12 cellular contexts compared by ENCODE assay signal in genomic region chr7:15687645-15688025, GRCh38. TPM values are rescaled to one million over a fixed set of nuclear protein-coding genes. Genes with fewer than 3 reads are reported as not detected.
DNase-seq lines count a peak whose midpoint lies in the region; ATAC-seq and TF ChIP-seq lines count a peak whose summit lies in the region.
"Had no signal": no experiment of that assay in that cellular context is flagged by ENCODE, and none has a peak within 500 bp of the region (broad histone marks: within the 10 kb centered on the region; RNA-seq: fewer than 3 reads in every experiment).

No MANE protein-coding gene starts in this region.

- H3K27ac ChIP-seq in GM23338 (ENCODE audit: low read depth), result no peak overlapping the region
- peak overlapping the region; percentile 13 to 82 for H3K27ac ChIP-seq in left lung
- H3K27ac ChIP-seq in skeletal muscle tissue (ENCODE audit: low read depth, low read length), result peak overlapping the region; percentile 78
- H3K27ac ChIP-seq: PC-9 had no signal

- H3K4me3 ChIP-seq in GM23338 (peak overlapping the region; percentile 65), left lung (peak overlapping the region; percentile 31 to 36), skeletal muscle tissue (ENCODE audit: low read length in 3 of 3) (peak overlapping the region; percentile 64 to 85 (median 78))
- H3K4me3 ChIP-seq: PC-9 had no signal

- H3K9me3 Mint-ChIP-seq in GM23338, result no peaks in the 10 kb centered on the region
- H3K9me3 Mint-ChIP-seq in brain, result peaks cover 0 to 4% (median 0%) of the 10 kb centered on the region in 5 experiments
- H3K9me3 Mint-ChIP-seq: activated B cell treated with CpG ODN at 0.5 μM for 24 hours had no signal

- peak; percentile 18 to 34; a peak in 3 of 4 replicates for TF ChIP-seq CTCF in GM23338 (conservative IDR thresholded peaks at IDR 0.05; ENCODE audit: low read depth in 2 of 2)
- no peak for TF ChIP-seq CTCF in brain (conservative IDR thresholded peaks at IDR 0.05)
- TF ChIP-seq CTCF in left lung (IDR thresholded peaks at IDR 0.05), result no peak

- H3K4me1 ChIP-seq in GM23338 (ENCODE audit: insufficient read depth) (peaks cover 28% of the 10 kb centered on the region), left lung (no peaks in the 10 kb centered on the region), skeletal muscle tissue (ENCODE audit: control insufficient read depth in 3 of 3, insufficient read depth in 3 of 3, low read length in 3 of 3) (peaks cover 6 to 15% (median 6%) of the 10 kb centered on the region in 3 donors)

- H3K79me2 ChIP-seq in GM23338 (replicated peaks; ENCODE audit: insufficient read depth), result no peaks in the 10 kb centered on the region

- H3K27me3 Mint-ChIP-seq in GM23338 (ENCODE audit: insufficient read depth, low read depth, poor library complexity) (peaks cover 50% of the 10 kb centered on the region), brain (peaks cover 81% of the 10 kb centered on the region)

- DNase-seq in GM23338 (ENCODE audit: low spot score) (peak; percentile 57), left lung (peak in 1 of 2 donors; percentile 34), activated T-cell treated with anti-CD3 and anti-CD28 coated beads for 4 hours (no peak)
- no peak for DNase-seq in stimulated activated CD4-positive, alpha-beta T cell treated with anti-CD3 and anti-CD28 coated beads, Interleukin-1b, Interleukin-23, amount 100 ng/mL, for 48 hours
- DNase-seq: activated B cell treated with CpG ODN at 0.5 μM for 24 hours; CD8-positive, alpha-beta memory T cell; PC-9 had no signal

- H3K4me2 ChIP-seq in GM23338, result peak overlapping the region; percentile 75
- H3K4me2 ChIP-seq: PC-9 had no signal

- H3K36me3 Mint-ChIP-seq in GM23338 (ENCODE audit: low read depth) (no peaks in the 10 kb centered on the region), brain (no peaks in the 10 kb centered on the region)
- H3K36me3 Mint-ChIP-seq: CD8-positive, alpha-beta memory T cell had no signal

- ATAC-seq in GM23338, result peak; percentile 16; the same call in 2 of the 3 replicates
- ATAC-seq in left lung, result no peak
- ATAC-seq in GM21576 (IDR thresholded peaks at IDR 0.05; ENCODE audit: unreplicated experiment), result no peak
- ATAC-seq in HG03280 (IDR thresholded peaks at IDR 0.05; ENCODE audit: unreplicated experiment), result no peak

- no peak overlapping the region for H2AFZ ChIP-seq in GM23338
- H2AFZ ChIP-seq: PC-9 had no signal

- intact Hi-C loops in left lung (cut with DNase I), result no loop called here

- H3K4me1 Mint-ChIP-seq in GM23338, result peaks cover 36% of the 10 kb centered on the region
- peaks cover 45% of the 10 kb centered on the region for H3K4me1 Mint-ChIP-seq in brain
- H3K4me1 Mint-ChIP-seq: activated B cell treated with CpG ODN at 0.5 μM for 24 hours; CD8-positive, alpha-beta memory T cell had no signal

- no peak overlapping the region for H3K27ac Mint-ChIP-seq in GM23338
- H3K27ac Mint-ChIP-seq in brain, result peak overlapping the region in 2 of 5 experiments; percentile 34
- H3K27ac Mint-ChIP-seq: activated B cell treated with CpG ODN at 0.5 μM for 24 hours; CD8-positive, alpha-beta memory T cell had no signal

- H3K9me2 ChIP-seq in GM23338 (ENCODE audit: insufficient read depth), result no peaks in the 10 kb centered on the region

- H3K9me3 ChIP-seq in left lung (no peaks in the 10 kb centered on the region), skeletal muscle tissue (ENCODE audit: control insufficient read depth in 3 of 3, low read length in 3 of 3) (no peaks in the 10 kb centered on the region)

- H3K27me3 ChIP-seq in GM23338 (ENCODE audit: insufficient read depth), result peaks cover 62% of the 10 kb centered on the region
- H3K27me3 ChIP-seq in left lung, result peaks cover 44 to 77% of the 10 kb centered on the region in 2 donors
- H3K27me3 ChIP-seq in skeletal muscle tissue (ENCODE audit: control insufficient read depth in 3 of 3, insufficient read depth in 3 of 3, low read length in 3 of 3), result peaks cover 27 to 40% (median 27%) of the 10 kb centered on the region in 3 donors

- H3K4me3 Mint-ChIP-seq in GM23338 (peak overlapping the region; percentile 75), brain (peak overlapping the region; percentile 80 to 89 (median 81))
- H3K4me3 Mint-ChIP-seq: activated B cell treated with CpG ODN at 0.5 μM for 24 hours; CD8-positive, alpha-beta memory T cell had no signal

- H3K9ac ChIP-seq in skeletal muscle tissue (ENCODE audit: low read depth in 1 of 3, low read length in 3 of 3), result peak overlapping the region; percentile 60 to 82 (median 69)

- H4K20me1 ChIP-seq in GM23338 (replicated peaks; ENCODE audit: insufficient read depth), result no peaks in the 10 kb centered on the region

- H3K36me3 ChIP-seq in GM23338 (ENCODE audit: insufficient read depth), result no peaks in the 10 kb centered on the region
- H3K36me3 ChIP-seq in left lung, result no peaks in the 10 kb centered on the region
- H3K36me3 ChIP-seq in skeletal muscle tissue (ENCODE audit: control insufficient read depth in 3 of 3, insufficient read depth in 3 of 3, low read length in 3 of 3), result no peaks in the 10 kb centered on the region

- H3F3A ChIP-seq in GM23338 (replicated peaks; ENCODE audit: low read depth), result peaks cover 3% of the 10 kb centered on the region; the same call in 1 of the 2 replicates

TF ChIP-seq in GM23338, 12 proteins besides CTCF, POLR2A, EP300 and RAD21:
- TF ChIP-seq CREB1 (CRISPR knock-in tag; IDR thresholded peaks at IDR 0.05; ENCODE audit: low read depth) (no peak), EZH2 (IDR thresholded peaks at IDR 0.05; ENCODE audit: low read depth, unreplicated experiment) (peak; percentile 64)

RNA-seq across cellular contexts. Expression of gene MEOX2, which starts 1.2 kb away (rescaled TPM):
- 1.2 and 2.1 TPM in 2 replicates for total RNA-seq in GM23338 (2014; rRNA removed; shearing (Covaris generic))
- polyA plus RNA-seq in GM23338 (2016; fragmentation: Nextera tagmentation; extraction: Ambion mirVana), result 0.42 and 0.50 TPM in 2 replicates
- polyA plus RNA-seq in brain (ENCODE audit: insufficient read depth, low read depth, low replicate concordance), result not detected
- total RNA-seq in left lung, result 10 to 100 TPM; 25.2 to 38.7 TPM
- total RNA-seq in skeletal muscle tissue, result 44.9 TPM
- total RNA-seq: activated B cell treated with CpG ODN at 0.5 μM for 24 hours; CD8-positive, alpha-beta memory T cell had no signal
- polyA plus RNA-seq: CD8-positive, alpha-beta memory T cell; keratinocyte had no signal

Comparison
In these comparisons a context has a peak if more than half of its experiments do, and no peak if none do; other contexts are left out.
1. CTCF ChIP-seq: peak in GM23338 (2 of 2); none in brain (0 of 2) and left lung (0 of 2).
2. Peak in every context shown above with its lines, with median percentiles within 50 percentile points of each other: H3K4me3 ChIP-seq.